29 cellular contexts compared by ENCODE assay signal in the genomic region with DNA sequence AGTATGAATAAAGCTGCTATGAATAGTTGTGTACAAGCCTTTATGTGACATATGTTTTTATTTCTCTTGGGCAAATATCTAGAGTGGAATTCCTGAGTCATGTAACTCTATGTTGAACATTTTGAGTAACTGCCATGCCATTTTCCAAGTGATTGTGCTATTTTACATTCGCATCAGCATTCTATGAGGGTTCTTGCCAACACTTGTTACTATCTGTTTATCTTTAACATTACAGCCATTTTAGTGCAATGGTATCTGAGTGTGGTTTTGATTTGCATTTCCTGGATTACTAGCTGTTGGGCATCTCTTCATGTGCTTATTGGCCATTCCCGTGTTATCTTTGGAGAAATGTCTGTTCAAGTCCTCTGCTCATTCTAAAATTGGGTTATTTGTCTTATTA. TPM values are rescaled to one million over a fixed set of nuclear protein-coding genes. Genes with fewer than 3 reads are reported as not detected.
DNase-seq lines count a peak whose midpoint lies in the region; ATAC-seq, FAIRE-seq and TF ChIP-seq lines count a peak whose summit lies in the region.
"Had no signal": no experiment of that assay in that cellular context is flagged by ENCODE, and none has a peak within 500 bp of the region (broad histone marks: within the 10 kb centered on the region; RNA-seq: fewer than 3 reads in every experiment).

No MANE protein-coding gene starts in this region.

- BruUV-seq in HepG2 (replicated peaks; lab: Mats Ljungman, UMichigan) = no TSS peak

- WGBS in HepG2 (ENCODE audit: low lambda C conversion rate) = 50% methylated on average over 2 of the region's 2 CpGs
- 54% methylated on average over 2 of the region's 2 CpGs for WGBS in right lobe of liver (ENCODE audit: insufficient coverage, low coverage, low lambda C conversion rate, missing lambda C conversion rate)

- TF ChIP-seq EP300 in HepG2 (IDR thresholded peaks at IDR 0.05; ENCODE audit: low read depth in 2 of 2, low read length in 2 of 2) (no peak), HepG2 (CRISPR knock-in tag; IDR thresholded peaks at IDR 0.05; ENCODE audit: borderline replicate concordance) (no peak)

- FAIRE-seq in HepG2 (lab: Jason Lieb, UNC) = no peak
- FAIRE-seq: A204.1, G401.6, GM12891 had no signal

- H3K4me3 ChIP-seq in HepG2 (replicated peaks in 1 of 3; ENCODE audit: insufficient read depth in 1 of 3, low read depth in 2 of 3, low read length in 3 of 3) (no peak overlapping the region), right lobe of liver (no peak overlapping the region)
- H3K4me3 ChIP-seq: BLaER1 had no signal

- H3K4me2 ChIP-seq in HepG2 (ENCODE audit: low read depth, low read length) = no peak overlapping the region
- H3K4me2 ChIP-seq: BLaER1 had no signal

- DNase-seq in HepG2 (ENCODE audit: low spot score) (no peak), right lobe of liver (no peak), RPMI7951 (ENCODE audit: low read depth) (peak; percentile 21), fibroblast of peridontal ligament (ENCODE audit: extremely low read depth) (peak; percentile 1), NCI-H446 treated with DMSO at 0.1 percent for 48 hours (lab: John Stamatoyannopoulos, UW) (no peak), HEK293T (ENCODE audit: extremely low spot score) (no peak)
- DNase-seq: 8988T; ACHN; BE2C; C1 segment of cervical spinal cord; CD4-positive, alpha-beta memory T cell; CD4-positive, CD25-positive, alpha-beta regulatory T cell; CD8-positive, alpha-beta memory T cell; COR-L47; DMS 273 treated with DMSO at 0.1 percent for 48 hours; DMS153; DMS53; DMS79; DND-41; GF-D8 had no signal

- H3K79me2 ChIP-seq in HepG2 (ENCODE audit: insufficient read depth, low read length) = no peaks in the 10 kb centered on the region

- in situ Hi-C loops in HepG2 (cut with HindIII; ENCODE audit: extremely low pct_ligation_motif_present, low pct_unique_long_range_greater_than_20kb) = no loop called here

- H3K36me3 ChIP-seq in HepG2 (replicated peaks in 1 of 2; ENCODE audit: control insufficient read depth in 1 of 2, insufficient read depth in 2 of 2, low read length in 2 of 2) (no peaks in the 10 kb centered on the region), right lobe of liver (no peaks in the 10 kb centered on the region)
- H3K36me3 ChIP-seq: BLaER1 had no signal

- POLR2A ChIA-PET in HepG2 (lab: Yijun Ruan, JAX) (no interaction called here), HEK293T (lab: Yijun Ruan, JAX) (no interaction called here)

- TF ChIP-seq POLR2A in HepG2 (IDR thresholded peaks at IDR 0.05; ENCODE audit: insufficient read depth in 1 of 2, low read depth in 2 of 2, low read length in 2 of 2) (no peak), right lobe of liver (IDR thresholded peaks at IDR 0.05) (no peak)

- H3K4me1 ChIP-seq in HepG2 (ENCODE audit: insufficient read depth, low read length) = peaks cover 14% of the 10 kb centered on the region
- H3K4me1 ChIP-seq in right lobe of liver = no peaks in the 10 kb centered on the region
- H3K4me1 ChIP-seq: BE2C, BLaER1 had no signal

- H3K27ac ChIP-seq in HepG2 (ENCODE audit: extremely low read length, insufficient read depth, low read length) (no peak overlapping the region), right lobe of liver (no peak overlapping the region)
- H3K27ac ChIP-seq: BLaER1 had no signal

- H3K27me3 ChIP-seq in HepG2 (ENCODE audit: control insufficient read depth in 1 of 2, insufficient read depth in 2 of 2, low read length in 2 of 2) (peaks cover 5 to 21% of the 10 kb centered on the region in 2 experiments; a peak in 3 of 5 replicates), right lobe of liver (no peaks in the 10 kb centered on the region)
- H3K27me3 ChIP-seq: BE2C had no signal

- H4K20me1 ChIP-seq in HepG2 (ENCODE audit: insufficient read depth, low read length) = no peaks in the 10 kb centered on the region
- H4K20me1 ChIP-seq: BLaER1 had no signal

- CTCF ChIA-PET in HepG2 (lab: Yijun Ruan, JAX; ENCODE audit: low intra/inter-chr PET ratio, low total read pairs) = no interaction called here
- CTCF ChIA-PET in HEK293T (lab: Yijun Ruan, JAX) = no interaction called here

- TF ChIP-seq CTCF in HepG2 (CRISPR knock-in tag; IDR thresholded peaks at IDR 0.05) = no peak
- TF ChIP-seq CTCF in right lobe of liver (IDR thresholded peaks at IDR 0.05) = no peak

- H3K9me3 ChIP-seq in HepG2 (ENCODE audit: low read length) = no peaks in the 10 kb centered on the region
- no peaks in the 10 kb centered on the region for H3K9me3 ChIP-seq in right lobe of liver

- H3K9ac ChIP-seq in HepG2 (ENCODE audit: insufficient read depth, low read depth, low read length) = no peak overlapping the region
- H3K9ac ChIP-seq: BLaER1 had no signal

- ATAC-seq in HepG2 (no peak), right lobe of liver (no peak), GM18909 (IDR thresholded peaks at IDR 0.05; ENCODE audit: poor library complexity, unreplicated experiment) (no peak)

- TF ChIP-seq RAD21 in HepG2 (CRISPR knock-in tag; IDR thresholded peaks at IDR 0.05) = no peak

- no peak overlapping the region for H2AFZ ChIP-seq in HepG2 (ENCODE audit: low read length)

- intact Hi-C loops in HepG2 (cut with micrococcal nuclease; ENCODE audit: unreplicated experiment) (no loop called here), right lobe of liver (cut with DNase I) (no loop called here)

TF ChIP-seq in HEK293T, 16 proteins besides CTCF, POLR2A, EP300 and RAD21:
- TF ChIP-seq FOXA1 (IDR thresholded peaks at IDR 0.05) = no peak
- TF ChIP-seq FOXM1 (IDR thresholded peaks at IDR 0.05; ENCODE audit: borderline replicate concordance) = no peak
- no peak for TF ChIP-seq TARDBP (IDR thresholded peaks at IDR 0.05)
- no peak for TF ChIP-seq HDGF (IDR thresholded peaks at IDR 0.05; ENCODE audit: borderline replicate concordance)
- TF ChIP-seq SUZ12 (IDR thresholded peaks at IDR 0.05) = no peak

RNA-seq across cellular contexts. Expression of gene MYT1, which starts 19.1 kb away (rescaled TPM):
- total RNA-seq in HepG2 (2016; rRNA removed; fragmentation: Illumina TruSeq; extraction: Trizol) (0.42 and 0.58 TPM in 2 replicates), right lobe of liver (under 1 TPM in 2 of 6 experiments, not detected in 4; 0.06 to 0.09 TPM)
- 0.10 TPM in 1 of 2 replicates, not detected in the other for total RNA-seq in HepG2 (2016; cell fraction: cytosol; rRNA removed; fragmentation: Illumina TruSeq; extraction: Trizol; ENCODE audit: low read depth)
- total RNA-seq in HepG2 (2016; cell fraction: insoluble cytoplasmic fraction; rRNA removed; fragmentation: Illumina TruSeq; extraction: Trizol) = 0.12 and 0.30 TPM in 2 replicates
- total RNA-seq in HepG2 (2016; cell fraction: membrane; rRNA removed; fragmentation: Illumina TruSeq; extraction: Trizol) = 0.07 and 0.34 TPM in 2 replicates
- 0.88 and 1.2 TPM in 2 replicates for total RNA-seq in HepG2 (2016; cell fraction: nucleus; rRNA removed; fragmentation: Illumina TruSeq; extraction: Trizol)
- polyA plus RNA-seq in HepG2 (2011; rRNA removed) = 2.5 and 3.2 TPM in 2 replicates
- 1.5 TPM in 2 replicates for polyA plus RNA-seq in HepG2 (2011; cell fraction: cytosol; rRNA removed)
- 3.2 and 3.4 TPM in 2 replicates for polyA plus RNA-seq in HepG2 (2011; cell fraction: nucleus; rRNA removed)
- 1.0 and 1.6 TPM in 2 replicates for polyA plus RNA-seq in HepG2 (2012)
- 0.15 TPM in 1 of 2 replicates, not detected in the other for polyA plus RNA-seq in HepG2 (2016; cell fraction: cytosol; fragmentation: Illumina TruSeq; extraction: Trizol; ENCODE audit: low read depth)
- 0.27 and 0.67 TPM in 2 replicates for polyA plus RNA-seq in HepG2 (2016; cell fraction: insoluble cytoplasmic fraction; fragmentation: Illumina TruSeq; extraction: Trizol; ENCODE audit: low read depth)
- polyA plus RNA-seq in HepG2 (2016; cell fraction: membrane; fragmentation: Illumina TruSeq; extraction: Trizol; ENCODE audit: low read depth) = 0.15 and 0.27 TPM in 2 replicates
- 1.2 and 2.9 TPM in 2 replicates for polyA plus RNA-seq in HepG2 (2016; cell fraction: nucleus; fragmentation: Illumina TruSeq; extraction: Trizol; ENCODE audit: insufficient read depth, low read depth)
- polyA minus RNA-seq in HepG2 (2011; rRNA and poly(A)+ RNA removed; ENCODE audit: low replicate concordance) = 1.4 TPM in 1 of 2 replicates, not detected in the other
- polyA minus RNA-seq in HepG2 (2011; cell fraction: cytosol; rRNA and poly(A)+ RNA removed) = 0.20 and 0.70 TPM in 2 replicates
- polyA minus RNA-seq in HepG2 (2011; cell fraction: nucleus; rRNA and poly(A)+ RNA removed) = 1.8 and 3.6 TPM in 2 replicates
- not detected in 2 replicates for total RNA-seq in RPMI7951 (2014; rRNA removed; shearing (Covaris generic))
- total RNA-seq: A673; CD4-positive, alpha-beta memory T cell; CD4-positive, CD25-positive, alpha-beta regulatory T cell; Daoy had no signal
- polyA plus RNA-seq: AG04450; CD14-positive monocyte; CD4-positive, alpha-beta memory T cell; CD8-positive, alpha-beta memory T cell had no signal

Comparison
In these comparisons a context has a peak if more than half of its experiments do, and no peak if none do; other contexts are left out.
1. DNase-seq: peak in RPMI7951 (single experiment) and fibroblast of peridontal ligament (single experiment); none in HepG2 (single experiment), right lobe of liver (0 of 3), NCI-H446 treated with DMSO at 0.1 percent for 48 hours (single experiment) and HEK293T (single experiment).